In genomic region chr7:83861876-83862275, GRCh38 we compare ENCODE assay signal across 8 cellular contexts.
"Had no signal": no experiment of that assay in that cellular context is flagged by ENCODE, and none has a peak within 500 bp of the region (broad histone marks: within the 10 kb centered on the region; RNA-seq: fewer than 3 reads in every experiment).

No MANE protein-coding gene starts in this region.

- H3K36me3 ChIP-seq: HAP-1 had no signal

- H2AFZ ChIP-seq: GM23248, GM23338 had no signal

- H3K9me3 ChIP-seq: HAP-1 had no signal

- H3K27ac Mint-ChIP-seq: GM23338, H9, HFFc6 had no signal

- DNase-seq: GM23248, GOT3, H7, H9, HCEC 1CT, HFFc6 had no signal

- H3K27ac ChIP-seq: GM23248 had no signal

- H3K4me2 ChIP-seq: GM23338 had no signal

- H3K4me3 Mint-ChIP-seq: GM23338, H9, HFFc6 had no signal

- H3K9ac ChIP-seq: GM23248 had no signal

- H3K4me1 ChIP-seq: HAP-1 had no signal

- H3K4me3 ChIP-seq: GM23248, GM23338, HAP-1 had no signal

- H3K9me3 Mint-ChIP-seq: GM23338, H9, HFFc6 had no signal
